Comparison of ENCODE assay signal across 9 cellular contexts in the genomic region with DNA sequence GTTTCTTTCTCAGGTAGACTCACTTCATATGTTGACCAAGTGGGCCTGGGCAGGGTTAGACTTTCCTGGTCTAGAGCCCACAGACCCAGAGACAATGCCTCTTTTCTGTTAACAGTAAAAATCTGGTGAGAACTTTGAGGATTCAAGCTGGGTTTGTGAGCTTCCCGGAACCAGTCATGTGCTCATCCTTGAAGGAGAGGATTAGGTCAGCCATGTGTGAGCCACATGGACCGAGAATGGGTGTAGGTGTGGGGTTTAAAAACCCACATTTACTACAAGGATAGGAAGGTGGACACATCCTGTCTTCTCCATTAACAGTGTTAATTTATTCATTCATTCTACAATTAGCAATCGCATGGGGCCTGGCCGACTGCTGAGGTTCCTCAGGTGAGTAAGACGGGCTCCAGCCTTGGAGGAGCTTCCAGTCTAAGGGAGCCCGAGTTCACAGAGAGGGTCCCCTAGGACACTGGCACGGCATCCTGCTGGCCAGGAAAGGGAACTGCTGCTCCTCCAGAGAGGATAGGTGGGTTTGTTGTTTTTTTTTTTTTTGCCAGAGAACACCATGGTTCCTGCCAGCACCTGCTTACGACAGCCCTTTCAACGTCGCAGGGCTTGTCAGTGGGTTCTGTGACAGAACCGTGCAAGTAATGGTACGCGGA.
DNase-seq lines count a peak whose midpoint lies in the region; TF ChIP-seq lines count a peak whose summit lies in the region.
"Had no signal": no experiment of that assay in that cellular context is flagged by ENCODE, and none has a peak within 500 bp of the region (broad histone marks: within the 10 kb centered on the region; RNA-seq: fewer than 3 reads in every experiment).

No MANE protein-coding gene starts in this region.

- H3K4me2 ChIP-seq in parathyroid adenoma (ENCODE audit: low read length) = no peak overlapping the region

- TF ChIP-seq CTCF in WERI-Rb-1 (IDR thresholded peaks at IDR 0.05; ENCODE audit: low read depth, low read length) (peak; percentile 21; the same call in 1 of the 2 replicates), fibroblast of mammary gland (conservative IDR thresholded peaks at IDR 0.05; ENCODE audit: control insufficient read depth, insufficient read depth, low read depth, low read length) (no peak), parathyroid adenoma (IDR thresholded peaks at IDR 0.05) (no peak)

- H3K79me2 ChIP-seq in parathyroid adenoma = no peaks in the 10 kb centered on the region

- H3K36me3 ChIP-seq in ES-I3 (ENCODE audit: insufficient read depth, low read length) (no peaks in the 10 kb centered on the region), WERI-Rb-1 (no peaks in the 10 kb centered on the region), parathyroid adenoma (ENCODE audit: control insufficient read depth, insufficient read depth, low read length) (no peaks in the 10 kb centered on the region)

- DNase-seq in WERI-Rb-1 (no peak), fibroblast of mammary gland (ENCODE audit: low read depth) (no peak), head of caudate nucleus (no peak), T1000 (lab: John Stamatoyannopoulos, UW) (no peak)
- DNase-seq in activated CD8-positive, alpha-beta memory T cell treated with anti-CD3 and anti-CD28 coated beads, Interleukin-2, amount 50 U/mL, for 48 hours = no peak
- no peak for DNase-seq in stimulated activated CD4-positive, alpha-beta T cell treated with anti-CD3 and anti-CD28 coated beads, Interleukin-4, amount 100 ng/mL, for 1 hour
- DNase-seq: NCI-H1436 had no signal

- H3K27ac ChIP-seq in WERI-Rb-1 = no peak overlapping the region
- H3K27ac ChIP-seq in parathyroid adenoma = no peak overlapping the region

- no peaks in the 10 kb centered on the region; the same call in 1 of the 2 replicates for H3K4me1 ChIP-seq in ES-I3 (ENCODE audit: insufficient read depth, low read length)
- H3K4me1 ChIP-seq in parathyroid adenoma = no peaks in the 10 kb centered on the region

- no peaks in the 10 kb centered on the region for H3K9me3 ChIP-seq in ES-I3 (ENCODE audit: control insufficient read depth, insufficient read depth, low read length)
- no peaks in the 10 kb centered on the region for H3K9me3 ChIP-seq in WERI-Rb-1 (ENCODE audit: severe bottlenecking)
- H3K9me3 ChIP-seq in parathyroid adenoma (ENCODE audit: control insufficient read depth, low read length) = no peaks in the 10 kb centered on the region

- intact Hi-C loops in head of caudate nucleus (cut with DNase I) = no loop called here

- H3K4me3 ChIP-seq in WERI-Rb-1 (ENCODE audit: low read depth, low read length) = no peak overlapping the region
- peak overlapping the region; percentile 59 for H3K4me3 ChIP-seq in fibroblast of mammary gland (ENCODE audit: control insufficient read depth, low read depth, low read length)
- no peak overlapping the region for H3K4me3 ChIP-seq in parathyroid adenoma (ENCODE audit: low read depth, low read length)

- peak overlapping the region; percentile 66 for H2AFZ ChIP-seq in parathyroid adenoma

- no peaks in the 10 kb centered on the region for H3K27me3 ChIP-seq in WERI-Rb-1 (ENCODE audit: insufficient read depth, low read depth, severe bottlenecking)
- H3K27me3 ChIP-seq in parathyroid adenoma (ENCODE audit: control insufficient read depth, insufficient read depth, low read length) = no peaks in the 10 kb centered on the region

- peak overlapping the region; percentile 62; the same call in 1 of the 2 replicates for H3K9ac ChIP-seq in ES-I3 (ENCODE audit: low read depth, low read length)
- H3K9ac ChIP-seq in parathyroid adenoma = no peak overlapping the region
